22 cellular contexts compared by ENCODE assay signal in the genomic region with DNA sequence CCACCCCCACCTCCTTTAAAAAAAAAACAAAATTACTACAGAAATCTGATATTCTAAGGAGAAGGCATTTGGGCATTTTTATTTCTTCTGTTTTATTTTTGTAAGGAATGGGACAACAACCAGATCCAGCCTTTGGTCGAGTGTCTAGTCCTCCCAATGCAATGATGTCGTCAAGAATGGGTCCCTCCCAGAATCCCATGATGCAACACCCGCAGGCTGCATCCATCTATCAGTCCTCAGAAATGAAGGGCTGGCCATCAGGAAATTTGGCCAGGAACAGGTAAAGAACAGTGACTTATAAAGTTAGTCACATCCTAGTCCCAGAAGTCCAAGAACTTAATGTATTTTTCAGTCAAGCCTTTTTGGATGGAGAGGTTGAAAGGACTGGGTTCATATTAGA.
"Had no signal": no experiment of that assay in that cellular context is flagged by ENCODE, and none has a peak within 500 bp of the region (broad histone marks: within the 10 kb centered on the region; RNA-seq: fewer than 3 reads in every experiment).

No MANE protein-coding gene starts in this region.

- H3K4me1 Mint-ChIP-seq: activated naive CD8-positive, alpha-beta T cell treated with anti-CD3 and anti-CD28 coated beads, Interleukin-2, amount 10 ng/mL, durations not matched to agents 7 days and 5 days; T-helper 17 cell had no signal

- DNase-seq: activated CD4-positive, alpha-beta memory T cell treated with anti-CD3 and anti-CD28 coated beads for 36 hours; activated CD4-positive, alpha-beta T cell treated with anti-CD3 and anti-CD28 coated beads, Interleukin-2, amount 10 ng/mL, durations not matched to agents 24 days and 14 days; activated CD4-positive, CD25-positive, alpha-beta regulatory T cell treated with anti-CD3 and anti-CD28 coated beads, Interleukin-2, amount 50 U/mL, for 72 hours; activated CD8-positive, alpha-beta memory T cell treated with anti-CD3 and anti-CD28 coated beads for 24 hours; activated effector memory CD4-positive, alpha-beta T cell treated with Interleukin-2 at 50 U/mL for 16 hours; activated naive CD4-positive, alpha-beta T cell; activated naive CD8-positive, alpha-beta T cell treated with anti-CD3 and anti-CD28 coated beads, Interleukin-2, amount 10 ng/mL, durations not matched to agents 7 days and 5 days; adrenal gland; anterior cingulate cortex; Karpas-422; MM.1S; NCI-H1105; NCI-H1436; NCI-H1694 treated with DMSO at 0.1 percent for 48 hours; NCI-H2081; NCI-H446; NCI-H524; SHP77 treated with DMSO at 0.1 percent for 48 hours; T-helper 17 cell; T-helper 9 cell had no signal

- H3K9me3 Mint-ChIP-seq: activated CD4-positive, alpha-beta memory T cell treated with anti-CD3 and anti-CD28 coated beads for 36 hours; activated CD4-positive, alpha-beta T cell treated with anti-CD3 and anti-CD28 coated beads, Interleukin-2, amount 10 ng/mL, durations not matched to agents 24 days and 14 days; activated naive CD8-positive, alpha-beta T cell treated with anti-CD3 and anti-CD28 coated beads, Interleukin-2, amount 10 ng/mL, durations not matched to agents 7 days and 5 days; activated T-helper 1 cell treated with anti-CD3 and anti-CD28 coated beads, Interleukin-12 subunit alpha, Interleukin-12 subunit beta, Interleukin-2, Interleukin-4 antibody, amounts not matched to agents 30 ng/mL and 10 ng/mL and 1 ng/mL, durations not matched to agents 14 hours and 24 hours and 36 hours; WTC11 had no signal

- H3K27ac Mint-ChIP-seq: activated CD4-positive, alpha-beta T cell treated with anti-CD3 and anti-CD28 coated beads, Interleukin-2, amount 10 ng/mL, durations not matched to agents 24 days and 14 days; activated naive CD8-positive, alpha-beta T cell treated with anti-CD3 and anti-CD28 coated beads, Interleukin-2, amount 10 ng/mL, durations not matched to agents 7 days and 5 days; activated T-helper 1 cell treated with anti-CD3 and anti-CD28 coated beads, Interleukin-12 subunit alpha, Interleukin-12 subunit beta, Interleukin-2, Interleukin-4 antibody, amounts not matched to agents 30 ng/mL and 10 ng/mL and 1 ng/mL, durations not matched to agents 14 hours and 24 hours and 36 hours; T-helper 17 cell; WTC11 had no signal

- H3K27ac ChIP-seq: adrenal gland had no signal

- H3K9me3 ChIP-seq: adrenal gland had no signal

- H3K27me3 Mint-ChIP-seq: activated CD4-positive, alpha-beta memory T cell treated with anti-CD3 and anti-CD28 coated beads for 36 hours; activated CD4-positive, alpha-beta T cell treated with anti-CD3 and anti-CD28 coated beads, Interleukin-2, amount 10 ng/mL, durations not matched to agents 24 days and 14 days; activated naive CD8-positive, alpha-beta T cell treated with anti-CD3 and anti-CD28 coated beads, Interleukin-2, amount 10 ng/mL, durations not matched to agents 7 days and 5 days; T-helper 17 cell had no signal

- H3K4me3 ChIP-seq: adrenal gland had no signal

- H3K4me3 Mint-ChIP-seq: activated CD4-positive, alpha-beta memory T cell treated with anti-CD3 and anti-CD28 coated beads for 36 hours; activated CD4-positive, alpha-beta T cell treated with anti-CD3 and anti-CD28 coated beads, Interleukin-2, amount 10 ng/mL, durations not matched to agents 24 days and 14 days; activated naive CD8-positive, alpha-beta T cell treated with anti-CD3 and anti-CD28 coated beads, Interleukin-2, amount 10 ng/mL, durations not matched to agents 7 days and 5 days; activated T-helper 1 cell treated with anti-CD3 and anti-CD28 coated beads, Interleukin-12 subunit alpha, Interleukin-12 subunit beta, Interleukin-2, Interleukin-4 antibody, amounts not matched to agents 30 ng/mL and 10 ng/mL and 1 ng/mL, durations not matched to agents 14 hours and 24 hours and 36 hours; T-helper 17 cell; WTC11 had no signal

- H3K4me1 ChIP-seq: adrenal gland had no signal

- ATAC-seq: T-helper 17 cell, WTC11 had no signal

- H3K27me3 ChIP-seq: adrenal gland had no signal
